In genomic region chr4:38857354-38858096, GRCh38 we compare ENCODE assay signal across 7 cellular contexts. TPM values are rescaled to one million over a fixed set of nuclear protein-coding genes. Genes with fewer than 3 reads are reported as not detected.
A peak's percentile ranks its signal among the peaks of the same experiment; 100 is the strongest.
DNase-seq lines count a peak whose midpoint lies in the region; ATAC-seq and TF ChIP-seq lines count a peak whose summit lies in the region.

No MANE protein-coding gene starts in this region.

- H3K9me3 Mint-ChIP-seq in stimulated activated naive B cell treated with anti-CD40 and anti-IgM and Interleukin-4, amounts not matched to agents 10 μg/mL and 1 μg/mL and 100 μg/mL, for 72 hours: no peaks in the 10 kb centered on the region
- no peaks in the 10 kb centered on the region for H3K9me3 Mint-ChIP-seq in immature natural killer cell

- CTCF ChIA-PET in OCI-LY7 (lab: Charles Lee; ENCODE audit: unreplicated experiment): no interaction called here

- peaks cover 51% of the 10 kb centered on the region for H3K4me1 ChIP-seq in OCI-LY7 (ENCODE audit: insufficient read depth, low read length, poor library complexity, severe bottlenecking)

- peak overlapping the region; percentile 52 to 62 for H3K4me3 Mint-ChIP-seq in stimulated activated naive B cell treated with anti-CD40 and anti-IgM and Interleukin-4, amounts not matched to agents 10 μg/mL and 1 μg/mL and 100 μg/mL, for 72 hours
- no peak overlapping the region for H3K4me3 Mint-ChIP-seq in immature natural killer cell

- H2AFZ ChIP-seq in OCI-LY7 (ENCODE audit: low read length): peak overlapping the region; percentile 84

- H3K4me1 Mint-ChIP-seq in stimulated activated naive B cell treated with anti-CD40 and anti-IgM and Interleukin-4, amounts not matched to agents 10 μg/mL and 1 μg/mL and 100 μg/mL, for 72 hours: peaks cover 29 to 39% of the 10 kb centered on the region in 2 donors
- H3K4me1 Mint-ChIP-seq in immature natural killer cell: peaks cover 13 to 24% of the 10 kb centered on the region in 2 donors

- H3K4me3 ChIP-seq in OCI-LY7 (ENCODE audit: low read depth, low read length, poor library complexity, severe bottlenecking) (peak overlapping the region; percentile 71), kidney epithelial cell (ENCODE audit: low read depth, low read length) (no peak overlapping the region)

- DNase-seq in OCI-LY7 (ENCODE audit: low spot score): peak; percentile 71
- peak; percentile 52 for DNase-seq in amniotic stem cell (lab: John Stamatoyannopoulos, UW)
- DNase-seq in kidney epithelial cell (ENCODE audit: low read depth): peak; percentile 83
- peak; percentile 44 for DNase-seq in stimulated activated naive B cell treated with anti-CD40 and anti-IgM and Interleukin-4, amounts not matched to agents 10 μg/mL and 1 μg/mL and 100 μg/mL, for 72 hours
- no peak for DNase-seq in immature natural killer cell

- no peak for TF ChIP-seq CTCF in OCI-LY7 (conservative IDR thresholded peaks at IDR 0.05; ENCODE audit: low read length)
- TF ChIP-seq CTCF in kidney epithelial cell (IDR thresholded peaks at IDR 0.05; ENCODE audit: insufficient read depth, low read length, poor library complexity, severe bottlenecking): no peak

- H3K36me3 ChIP-seq in OCI-LY7 (ENCODE audit: insufficient read depth, low read length) (no peaks in the 10 kb centered on the region; the same call in 1 of the 2 replicates), kidney epithelial cell (ENCODE audit: control insufficient read depth, insufficient read depth, low read length) (no peaks in the 10 kb centered on the region)

- H3K27me3 ChIP-seq in kidney epithelial cell (ENCODE audit: control insufficient read depth, insufficient read depth, low read length): no peaks in the 10 kb centered on the region

- ATAC-seq in GM18519 (IDR thresholded peaks at IDR 0.05; ENCODE audit: low FRiP score, unreplicated experiment) (peak; percentile 55), HG02938 (IDR thresholded peaks at IDR 0.05; ENCODE audit: unreplicated experiment) (peak; percentile 53)
- ATAC-seq in stimulated activated naive B cell treated with anti-CD40 and anti-IgM and Interleukin-4, amounts not matched to agents 10 μg/mL and 1 μg/mL and 100 μg/mL, for 72 hours (replicated peaks): peak; percentile 86 to 89

- H3K9me2 ChIP-seq in OCI-LY7 (ENCODE audit: insufficient read depth, low read length): no peaks in the 10 kb centered on the region

- no peaks in the 10 kb centered on the region for H4K20me1 ChIP-seq in OCI-LY7 (ENCODE audit: insufficient read depth, low read length)

- peak overlapping the region; percentile 96 for H3K4me2 ChIP-seq in OCI-LY7 (ENCODE audit: low read length)

- no peaks in the 10 kb centered on the region for H3K36me3 Mint-ChIP-seq in stimulated activated naive B cell treated with anti-CD40 and anti-IgM and Interleukin-4, amounts not matched to agents 10 μg/mL and 1 μg/mL and 100 μg/mL, for 72 hours
- H3K36me3 Mint-ChIP-seq in immature natural killer cell: no peaks in the 10 kb centered on the region

- peaks cover 27% of the 10 kb centered on the region; the same call in 1 of the 2 replicates for H3K79me2 ChIP-seq in OCI-LY7 (ENCODE audit: insufficient read depth, low read depth, low read length)

- POLR2A ChIA-PET in OCI-LY7 (lab: Charles Lee): interaction anchor here (2.9 to 3.6 kb wide), 2 partner anchors 76 to 97 kb away, joined by 29 to 32 read pairs; partner anchors contain the start of gene TLR10

- peak overlapping the region; percentile 96 for H3K27ac Mint-ChIP-seq in stimulated activated naive B cell treated with anti-CD40 and anti-IgM and Interleukin-4, amounts not matched to agents 10 μg/mL and 1 μg/mL and 100 μg/mL, for 72 hours
- peak overlapping the region in 2 of 6 donors; percentile 4 to 47 for H3K27ac Mint-ChIP-seq in immature natural killer cell

- intact Hi-C loops in OCI-LY7 (cut with micrococcal nuclease; ENCODE audit: unreplicated experiment): loop anchor here (2.0 kb wide), 1 partner anchor 173 kb away; no protein-coding TSS in a partner anchor

- BruUV-seq in OCI-LY7 (replicated peaks; lab: Mats Ljungman, UMichigan): no TSS peak

- peaks cover 5% of the 10 kb centered on the region; the same call in 1 of the 2 replicates for H3K9me3 ChIP-seq in OCI-LY7 (ENCODE audit: low read length)

- H3K27ac ChIP-seq in OCI-LY7 (ENCODE audit: low read depth, low read length, poor library complexity, severe bottlenecking): peak overlapping the region; percentile 77

- H3K27me3 Mint-ChIP-seq in stimulated activated naive B cell treated with anti-CD40 and anti-IgM and Interleukin-4, amounts not matched to agents 10 μg/mL and 1 μg/mL and 100 μg/mL, for 72 hours: no peaks in the 10 kb centered on the region
- peaks cover 0 to 15% (median 1%) of the 10 kb centered on the region in 3 donors for H3K27me3 Mint-ChIP-seq in immature natural killer cell (ENCODE audit: low read depth in 3 of 3)

RNA-seq across cellular contexts. Expression of gene TLR6, which starts 0.9 kb away (rescaled TPM):
- 1.5 TPM in 2 replicates for total RNA-seq in OCI-LY7 (2014; rRNA removed; shearing (Covaris generic))
- 7.1 and 9.2 TPM in 2 replicates for total RNA-seq in OCI-LY7 (2022)
- total RNA-seq in kidney epithelial cell: 1.1 and 1.3 TPM in 2 replicates
- polyA plus RNA-seq in immature natural killer cell: 1 to 10 TPM; 1.9 to 4.8 (median 3.9) TPM

RNA-seq across cellular contexts. Expression of gene FAM114A1, which starts 10.1 kb away (rescaled TPM):
- not detected in 2 replicates for total RNA-seq in OCI-LY7 (2014; rRNA removed; shearing (Covaris generic))
- total RNA-seq in OCI-LY7 (2022): not detected in 2 replicates
- 39.6 and 53.9 TPM in 2 replicates for total RNA-seq in kidney epithelial cell
- not detected for polyA plus RNA-seq in immature natural killer cell

RNA-seq across cellular contexts. Expression of gene TLR1, which starts 52.9 kb away (rescaled TPM):
- total RNA-seq in OCI-LY7 (2014; rRNA removed; shearing (Covaris generic)): 3.3 and 3.8 TPM in 2 replicates
- total RNA-seq in OCI-LY7 (2022): 6.0 and 7.4 TPM in 2 replicates
- total RNA-seq in kidney epithelial cell: 0.67 and 0.89 TPM in 2 replicates
- 10 to 100 TPM; 16.6 to 24.7 (median 20.0) TPM for polyA plus RNA-seq in immature natural killer cell

Comparison
In these comparisons a context has a peak if more than half of its experiments do, and no peak if none do; other contexts are left out.
1. DNase-seq: peak in OCI-LY7 (single experiment), amniotic stem cell (single experiment), kidney epithelial cell (single experiment) and stimulated activated naive B cell treated with anti-CD40 and anti-IgM and Interleukin-4, amounts not matched to agents 10 μg/mL and 1 μg/mL and 100 μg/mL, for 72 hours (single experiment); none in immature natural killer cell (0 of 3).
2. H3K4me3 Mint-ChIP-seq: peak in stimulated activated naive B cell treated with anti-CD40 and anti-IgM and Interleukin-4, amounts not matched to agents 10 μg/mL and 1 μg/mL and 100 μg/mL, for 72 hours (2 of 2); none in immature natural killer cell (0 of 5).
3. RNA of gene FAM114A1, which starts 10.1 kb away (total RNA-seq): 39.6 to 53.9 TPM in kidney epithelial cell; not detected in OCI-LY7; every median in the first group is over 10 times any median in the second.
4. Peak in every context shown above with its lines, with median percentiles within 50 percentile points of each other: ATAC-seq.